Comparison of ENCODE assay signal across 15 cellular contexts in the genomic region with DNA sequence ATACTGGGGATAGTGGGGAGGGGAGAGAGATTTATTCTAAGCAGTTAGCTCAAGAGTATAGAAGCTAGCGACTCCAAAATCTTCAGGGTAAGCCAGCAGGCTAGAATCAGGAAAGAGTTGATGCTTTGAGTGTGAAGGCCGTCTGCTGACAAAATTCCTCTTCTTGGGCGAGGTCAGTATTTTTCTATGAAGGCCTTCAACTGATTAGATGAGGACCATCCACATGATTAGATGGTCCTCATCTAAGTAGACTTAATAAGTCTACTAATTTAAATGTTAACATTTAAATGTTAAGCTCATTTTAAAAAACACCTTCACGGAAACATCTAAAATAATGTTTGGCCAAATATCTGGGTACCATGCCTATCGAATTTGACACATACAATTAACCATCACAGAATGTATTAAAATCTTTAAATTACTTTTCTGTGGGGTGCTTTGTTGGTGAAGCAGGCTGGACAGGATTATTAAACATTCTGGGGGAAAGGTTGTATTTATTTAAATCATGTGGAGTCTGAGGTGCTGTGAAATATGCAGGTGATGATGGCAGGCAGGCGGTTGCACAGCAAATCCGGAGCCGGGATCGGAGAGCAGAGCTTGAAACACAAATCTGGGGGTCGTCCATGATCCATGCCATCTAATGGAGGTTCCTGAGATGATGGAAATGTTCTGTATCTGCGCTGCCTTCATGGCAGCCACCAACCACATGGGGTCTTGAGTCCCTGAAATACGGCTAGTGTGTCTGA. TPM values are rescaled to one million over a fixed set of nuclear protein-coding genes. Genes with fewer than 3 reads are reported as not detected.
A peak's percentile ranks its signal among the peaks of the same experiment; 100 is the strongest.
DNase-seq lines count a peak whose midpoint lies in the region; ATAC-seq and TF ChIP-seq lines count a peak whose summit lies in the region.
"Had no signal": no experiment of that assay in that cellular context is flagged by ENCODE, and none has a peak within 500 bp of the region (broad histone marks: within the 10 kb centered on the region; RNA-seq: fewer than 3 reads in every experiment).

No MANE protein-coding gene starts in this region.

- H2BK20ac ChIP-seq in IMR-90 (ENCODE audit: low read depth, low read length), result no peak overlapping the region

- DNase-seq in Calu3 (no peak), IMR-90 (no peak), body of pancreas (peak; percentile 35 to 74 (median 57)), left lobe of liver (ENCODE audit: low spot score) (peak; percentile 8), vagina (ENCODE audit: extremely low spot score in 2 of 2) (no peak), OCI-LY7 (ENCODE audit: low spot score) (no peak)
- no peak for DNase-seq in activated CD4-positive, alpha-beta T cell treated with anti-CD3 and anti-CD28 coated beads for 48 hours
- DNase-seq: ACHN; CD4-positive, CD25-positive, alpha-beta regulatory T cell; DMS 273 treated with DMSO at 0.1 percent for 48 hours; DMS79; GM23248 had no signal

- no peak overlapping the region for H3K9ac ChIP-seq in IMR-90 (ENCODE audit: low read depth, low read length)
- H3K9ac ChIP-seq: BLaER1 treated with 17β-estradiol and CSF1 and Interleukin-3, amounts not matched to agents 10 nM and 100 nM; GM23248 had no signal

- no peak overlapping the region for H3K23ac ChIP-seq in IMR-90 (ENCODE audit: low read depth, low read length)

- no peak overlapping the region for H4K8ac ChIP-seq in IMR-90 (ENCODE audit: low read depth in 2 of 2, low read length in 2 of 2)

- peaks cover 5% of the 10 kb centered on the region; the same call in 1 of the 2 replicates for H3K9me1 ChIP-seq in IMR-90 (ENCODE audit: insufficient read depth, low read length)

- H3K27ac Mint-ChIP-seq in Calu3 (ENCODE audit: unreplicated experiment), result peak overlapping the region; percentile 90

- no peak overlapping the region for H2BK120ac ChIP-seq in IMR-90 (ENCODE audit: low read depth, low read length)

- H2AK9ac ChIP-seq in IMR-90 (replicated peaks; ENCODE audit: low read depth, low read length, poor library complexity), result peak overlapping the region; percentile 72

- no peak for TF ChIP-seq RAD21 in IMR-90 (IDR thresholded peaks at IDR 0.05; ENCODE audit: low read length)

- H3K56ac ChIP-seq in IMR-90 (ENCODE audit: extremely low read depth, insufficient read depth, low read length), result no peak overlapping the region

- H3K9me3 ChIP-seq in IMR-90 (ENCODE audit: control insufficient read depth, insufficient read depth, low read length), result no peaks in the 10 kb centered on the region
- H3K9me3 ChIP-seq in body of pancreas, result no peaks in the 10 kb centered on the region
- no peaks in the 10 kb centered on the region for H3K9me3 ChIP-seq in vagina
- no peaks in the 10 kb centered on the region for H3K9me3 ChIP-seq in OCI-LY7 (ENCODE audit: low read length)

- no peak overlapping the region for H2BK15ac ChIP-seq in IMR-90 (ENCODE audit: low read depth, low read length)

- no CpG with 5 or more reads among the region's 12 CpGs for WGBS in IMR-90 (ENCODE audit: extremely low coverage in 2 of 2, insufficient read length in 1 of 2), 2 experiments
- 59 to 65% methylated on average over 12 of the region's 12 CpGs for WGBS in body of pancreas, 2 donors

- no peak overlapping the region for H4K91ac ChIP-seq in IMR-90 (ENCODE audit: insufficient read depth, low read depth, low read length)

- H2AFZ ChIP-seq in IMR-90 (replicated peaks; ENCODE audit: low read length, poor library complexity) (no peak overlapping the region), OCI-LY7 (ENCODE audit: low read length) (no peak overlapping the region)
- H2AFZ ChIP-seq: GM23248 had no signal

- H3K27ac ChIP-seq in IMR-90 (ENCODE audit: insufficient read depth, low read length), result no peak overlapping the region
- H3K27ac ChIP-seq in body of pancreas, result peak overlapping the region in 3 of 4 donors; percentile 57 to 85 (median 77)
- no peak overlapping the region for H3K27ac ChIP-seq in vagina
- no peak overlapping the region for H3K27ac ChIP-seq in OCI-LY7 (ENCODE audit: low read depth, low read length, poor library complexity, severe bottlenecking)
- H3K27ac ChIP-seq: BLaER1 treated with 17β-estradiol and CSF1 and Interleukin-3, amounts not matched to agents 10 nM and 100 nM; GM23248 had no signal

- no peaks in the 10 kb centered on the region for H3K27me3 ChIP-seq in IMR-90 (ENCODE audit: control insufficient read depth, insufficient read depth, low read length)
- no peaks in the 10 kb centered on the region for H3K27me3 ChIP-seq in body of pancreas
- H3K27me3 ChIP-seq in vagina, result no peaks in the 10 kb centered on the region
- H3K27me3 ChIP-seq: BLaER1 treated with 17β-estradiol and CSF1 and Interleukin-3, amounts not matched to agents 10 nM and 100 nM had no signal

- no peak for TF ChIP-seq POLR2A in IMR-90 (IDR thresholded peaks at IDR 0.05; ENCODE audit: low read depth, low read length)
- TF ChIP-seq POLR2A in body of pancreas (IDR thresholded peaks at IDR 0.05), result no peak
- no peak for TF ChIP-seq POLR2A in vagina (IDR thresholded peaks at IDR 0.05)

- POLR2A ChIA-PET in IMR-90 (lab: Charles Lee; ENCODE audit: unreplicated experiment), result no interaction called here
- POLR2A ChIA-PET in OCI-LY7 (lab: Charles Lee), result interaction anchor here (0.6 to 0.7 kb wide), 3 partner anchors 11 to 774 kb away, joined by 3 to 6 read pairs (median 3); no protein-coding TSS in a partner anchor

- H3K4me1 ChIP-seq in IMR-90 (ENCODE audit: control insufficient read depth, insufficient read depth, low read length), result peaks cover 4% of the 10 kb centered on the region
- peaks cover 47% of the 10 kb centered on the region for H3K4me1 ChIP-seq in body of pancreas
- H3K4me1 ChIP-seq in vagina, result no peaks in the 10 kb centered on the region
- H3K4me1 ChIP-seq in OCI-LY7 (ENCODE audit: insufficient read depth, low read length, poor library complexity, severe bottlenecking), result no peaks in the 10 kb centered on the region

- H3K9me2 ChIP-seq in OCI-LY7 (ENCODE audit: insufficient read depth, low read length), result no peaks in the 10 kb centered on the region

- H3K4me2 ChIP-seq in IMR-90 (ENCODE audit: low read depth, low read length), result no peak overlapping the region
- H3K4me2 ChIP-seq in OCI-LY7 (ENCODE audit: low read length), result no peak overlapping the region
- H3K4me2 ChIP-seq: BLaER1 treated with 17β-estradiol and CSF1 and Interleukin-3, amounts not matched to agents 10 nM and 100 nM had no signal

- no peaks in the 10 kb centered on the region for H3K27me3 Mint-ChIP-seq in Calu3 (ENCODE audit: unreplicated experiment)

- no peak overlapping the region for H2BK5ac ChIP-seq in IMR-90 (ENCODE audit: low read depth, low read length, poor library complexity, severe bottlenecking)

- no peak overlapping the region for H3K14ac ChIP-seq in IMR-90 (replicated peaks; ENCODE audit: low read depth, low read length)

- no peak for TF ChIP-seq CTCF in Calu3 (IDR thresholded peaks at IDR 0.05; ENCODE audit: unreplicated experiment)
- no peak for TF ChIP-seq CTCF in IMR-90 (conservative IDR thresholded peaks at IDR 0.05; ENCODE audit: low read depth, low read length)
- no peak for TF ChIP-seq CTCF in body of pancreas (IDR thresholded peaks at IDR 0.05)
- no peak for TF ChIP-seq CTCF in vagina (IDR thresholded peaks at IDR 0.05)
- TF ChIP-seq CTCF in OCI-LY7 (conservative IDR thresholded peaks at IDR 0.05; ENCODE audit: low read length), result no peak

- H3K4me1 Mint-ChIP-seq in Calu3 (ENCODE audit: low read depth, unreplicated experiment), result peaks cover 53% of the 10 kb centered on the region

- no peak for ATAC-seq in IMR-90 (ENCODE audit: low read depth)
- ATAC-seq in body of pancreas, result no peak
- ATAC-seq in left lobe of liver, result no peak
- ATAC-seq in GM19035 (IDR thresholded peaks at IDR 0.05; ENCODE audit: unreplicated experiment), result no peak
- ATAC-seq: HCT116 had no signal

- no peak overlapping the region for H3K18ac ChIP-seq in IMR-90 (ENCODE audit: low read depth, low read length)

- H3K4me3 ChIP-seq in IMR-90 (ENCODE audit: insufficient read depth, low read depth, low read length), result no peak overlapping the region
- no peak overlapping the region for H3K4me3 ChIP-seq in body of pancreas
- no peak overlapping the region for H3K4me3 ChIP-seq in vagina
- H3K4me3 ChIP-seq in OCI-LY7 (ENCODE audit: low read depth, low read length, poor library complexity, severe bottlenecking), result no peak overlapping the region
- H3K4me3 ChIP-seq: BLaER1 treated with 17β-estradiol and CSF1 and Interleukin-3, amounts not matched to agents 10 nM and 100 nM; GM23248 had no signal

- dilution Hi-C loops in IMR-90 (cut with HindIII; ENCODE audit: low sequenced_read_pairs, unreplicated experiment), result no loop called here

- no peak overlapping the region for H3K4ac ChIP-seq in IMR-90 (ENCODE audit: low read depth, low read length)

- no peak overlapping the region for H4K5ac ChIP-seq in IMR-90 (ENCODE audit: low read depth, low read length)

- no peaks in the 10 kb centered on the region for H3K9me3 Mint-ChIP-seq in Calu3 (ENCODE audit: low read depth, unreplicated experiment)
- H3K9me3 Mint-ChIP-seq: CD4-positive, CD25-positive, alpha-beta regulatory T cell had no signal

- no peaks in the 10 kb centered on the region for H3K79me2 ChIP-seq in OCI-LY7 (ENCODE audit: insufficient read depth, low read depth, low read length)

- CTCF ChIA-PET in Calu3 (lab: Charles Lee), result no interaction called here
- CTCF ChIA-PET in IMR-90 (lab: Yijun Ruan, JAX), result no interaction called here
- CTCF ChIA-PET in OCI-LY7 (lab: Charles Lee; ENCODE audit: unreplicated experiment), result no interaction called here

- H4K20me1 ChIP-seq in IMR-90 (ENCODE audit: insufficient read depth, low read length), result no peaks in the 10 kb centered on the region
- no peaks in the 10 kb centered on the region for H4K20me1 ChIP-seq in OCI-LY7 (ENCODE audit: insufficient read depth, low read length)
- H4K20me1 ChIP-seq: BLaER1 treated with 17β-estradiol and CSF1 and Interleukin-3, amounts not matched to agents 10 nM and 100 nM had no signal

- H3K36me3 Mint-ChIP-seq in Calu3 (ENCODE audit: insufficient read depth, unreplicated experiment), result peaks cover 15% of the 10 kb centered on the region

- BruUV-seq in Calu3 (replicated peaks; lab: Mats Ljungman, UMichigan), result no TSS peak
- BruUV-seq in IMR-90 (replicated peaks; lab: Mats Ljungman, UMichigan), result no TSS peak
- BruUV-seq in OCI-LY7 (replicated peaks; lab: Mats Ljungman, UMichigan), result no TSS peak

- H2AK5ac ChIP-seq in IMR-90 (ENCODE audit: low read depth, low read length), result no peak overlapping the region

- no peaks in the 10 kb centered on the region for H3K79me1 ChIP-seq in IMR-90 (ENCODE audit: low read depth in 1 of 2, low read length in 2 of 2)

- intact Hi-C loops in Calu3 (cut with micrococcal nuclease; ENCODE audit: unreplicated experiment), result loop anchor here (10.0 kb wide), 1 partner anchor 50 kb away; the partner anchor contains the start of gene ADORA2B
- intact Hi-C loops in IMR-90 (cut with micrococcal nuclease), result no loop called here
- intact Hi-C loops in body of pancreas (cut with DNase I), result no loop called here
- intact Hi-C loops in vagina (cut with DNase I), result no loop called here
- intact Hi-C loops in OCI-LY7 (cut with micrococcal nuclease; ENCODE audit: unreplicated experiment), result no loop called here

- no peak overlapping the region for H3K4me3 Mint-ChIP-seq in Calu3 (ENCODE audit: low read depth, unreplicated experiment)
- H3K4me3 Mint-ChIP-seq: CD4-positive, CD25-positive, alpha-beta regulatory T cell had no signal

- in situ Hi-C loops in IMR-90 (cut with MboI; ENCODE audit: low sequenced_read_pairs), result no loop called here

- no peaks in the 10 kb centered on the region for H3K36me3 ChIP-seq in IMR-90 (ENCODE audit: control insufficient read depth, insufficient read depth, low read length)
- no peaks in the 10 kb centered on the region for H3K36me3 ChIP-seq in body of pancreas (replicated peaks in 1 of 2; ENCODE audit: insufficient read depth in 1 of 2, low read depth in 2 of 2)
- H3K36me3 ChIP-seq in vagina, result no peaks in the 10 kb centered on the region
- no peaks in the 10 kb centered on the region for H3K36me3 ChIP-seq in OCI-LY7 (ENCODE audit: insufficient read depth, low read length)
- H3K36me3 ChIP-seq: BLaER1 treated with 17β-estradiol and CSF1 and Interleukin-3, amounts not matched to agents 10 nM and 100 nM had no signal

RNA-seq across cellular contexts. Expression of gene ADORA2B, which starts 49.8 kb away (rescaled TPM):
- 10.7 and 12.6 TPM in 2 replicates for total RNA-seq in Calu3 (2022)
- total RNA-seq in IMR-90 (2012; rRNA removed), result 5.2 and 5.8 TPM in 2 replicates
- polyA plus RNA-seq in IMR-90 (2012; rRNA removed), result 5.5 and 6.1 TPM in 2 replicates
- 2.7 and 7.4 TPM in 2 replicates for polyA plus RNA-seq in IMR-90 (2012; cell fraction: cytosol; rRNA removed)
- polyA plus RNA-seq in IMR-90 (2012; cell fraction: nucleus; rRNA removed; ENCODE audit: low replicate concordance), result 2.3 and 3.4 TPM in 2 replicates
- total RNA-seq in body of pancreas, result 1 to 10 TPM; 1.3 to 1.8 TPM
- total RNA-seq in left lobe of liver, result 0.35 TPM
- total RNA-seq in vagina, result 33.4 TPM
- not detected in 2 replicates for total RNA-seq in OCI-LY7 (2014; rRNA removed; shearing (Covaris generic))
- not detected in 2 replicates for total RNA-seq in OCI-LY7 (2022)
- total RNA-seq: CD4-positive, CD25-positive, alpha-beta regulatory T cell had no signal

Comparison
In these comparisons a context has a peak if more than half of its experiments do, and no peak if none do; other contexts are left out.
1. DNase-seq: peak in body of pancreas (4 of 4) and left lobe of liver (single experiment); none in Calu3 (single experiment), IMR-90 (single experiment), vagina (0 of 2), activated CD4-positive, alpha-beta T cell treated with anti-CD3 and anti-CD28 coated beads for 48 hours (single experiment) and OCI-LY7 (single experiment).
2. H3K27ac ChIP-seq: peak in body of pancreas (3 of 4); none in IMR-90 (single experiment), vagina (single experiment) and OCI-LY7 (single experiment).